In the genomic region with DNA sequence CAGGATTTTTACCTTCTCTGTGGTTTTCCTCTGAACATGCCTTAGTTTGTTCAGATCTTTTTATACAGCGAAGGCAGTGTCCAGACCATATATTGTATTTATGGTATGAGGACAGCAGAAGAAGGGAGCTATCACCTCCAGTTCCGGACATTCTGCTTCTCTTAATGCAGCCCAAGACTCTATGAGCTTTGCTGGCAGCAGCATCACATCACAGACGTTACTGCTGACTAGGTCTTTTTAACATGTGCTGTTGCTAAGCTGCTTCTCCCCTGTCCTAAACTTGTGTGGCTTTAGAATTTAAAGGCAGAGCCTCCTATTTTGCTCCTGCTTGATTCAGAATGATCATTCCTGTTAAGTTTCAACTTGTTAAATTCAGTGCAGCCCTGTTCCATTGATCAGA, we compare ENCODE assay signal across 13 cellular contexts. TPM values are rescaled to one million over a fixed set of nuclear protein-coding genes. Genes with fewer than 3 reads are reported as not detected.
DNase-seq lines count a peak whose midpoint lies in the region; ATAC-seq, FAIRE-seq and TF ChIP-seq lines count a peak whose summit lies in the region.
"Had no signal": no experiment of that assay in that cellular context is flagged by ENCODE, and none has a peak within 500 bp of the region (broad histone marks: within the 10 kb centered on the region; RNA-seq: fewer than 3 reads in every experiment).

No MANE protein-coding gene starts in this region.

- peaks cover 95% of the 10 kb centered on the region for H3K4me1 Mint-ChIP-seq in CD14-positive monocyte
- H3K4me1 Mint-ChIP-seq: activated B cell treated with CpG ODN at 0.5 μM for 24 hours had no signal

- peak overlapping the region; percentile 85 to 97 (median 89) for H3K27ac Mint-ChIP-seq in CD14-positive monocyte
- H3K27ac Mint-ChIP-seq: activated B cell treated with CpG ODN at 0.5 μM for 24 hours, memory B cell had no signal

- peaks cover 0 to 2% (median 0%) of the 10 kb centered on the region in 3 donors for H3K27me3 Mint-ChIP-seq in CD14-positive monocyte (ENCODE audit: low read depth in 3 of 3)

- no TSS peak for BruUV-seq in Panc1 (replicated peaks; lab: Mats Ljungman, UMichigan)

- H3K36me3 Mint-ChIP-seq in CD14-positive monocyte: peaks cover 37 to 47% of the 10 kb centered on the region in 2 donors
- H3K36me3 Mint-ChIP-seq: memory B cell had no signal

- FAIRE-seq in GM19239 (lab: Jason Lieb, UNC): no peak
- FAIRE-seq: pancreas had no signal

- H3K9me3 Mint-ChIP-seq in CD14-positive monocyte: no peaks in the 10 kb centered on the region
- H3K9me3 Mint-ChIP-seq: activated B cell treated with CpG ODN at 0.5 μM for 24 hours, memory B cell had no signal

- peaks cover 48% of the 10 kb centered on the region for H3K4me1 ChIP-seq in Panc1 (ENCODE audit: control insufficient read depth, insufficient read depth, low read length)
- peaks cover 53 to 55% of the 10 kb centered on the region in 2 experiments for H3K4me1 ChIP-seq in neutrophil (ENCODE audit: control insufficient read depth in 1 of 2, insufficient read depth in 1 of 2, low read depth in 1 of 2, low read length in 1 of 2)

- H3K9me3 ChIP-seq in Panc1 (ENCODE audit: control insufficient read depth, insufficient read depth, low read depth, low read length) (no peaks in the 10 kb centered on the region), neutrophil (no peaks in the 10 kb centered on the region)
- H3K9me3 ChIP-seq: pancreas had no signal

- H3K27ac ChIP-seq in Panc1 (ENCODE audit: low read length) (peak overlapping the region; percentile 67; the same call in 1 of the 2 replicates), epithelial cell of prostate (peak overlapping the region; percentile 97), neutrophil (peak overlapping the region; percentile 89)
- H3K27ac ChIP-seq: pancreas had no signal

- no peak overlapping the region for H3K4me3 ChIP-seq in Panc1 (ENCODE audit: low read depth in 2 of 2, low read length in 2 of 2)
- H3K4me3 ChIP-seq in neutrophil (ENCODE audit: low read depth in 1 of 2, low read length in 1 of 2): peak overlapping the region; percentile 32 to 50
- H3K4me3 ChIP-seq: pancreas had no signal

- intact Hi-C loops in CD14-positive monocyte (cut with micrococcal nuclease) (loop anchor here (5.0 to 10.0 kb wide), 2 partner anchors 44 to 79 kb away; no protein-coding TSS in a partner anchor), Panc1 (cut with micrococcal nuclease; ENCODE audit: unreplicated experiment) (loop anchor here (10.0 kb wide), 1 partner anchor 111 kb away; no protein-coding TSS in a partner anchor)

- no peaks in the 10 kb centered on the region for H3K36me3 ChIP-seq in Panc1 (ENCODE audit: control insufficient read depth, insufficient read depth, low read length)
- H3K36me3 ChIP-seq in neutrophil: no peaks in the 10 kb centered on the region
- H3K36me3 ChIP-seq: pancreas had no signal

- POLR2A ChIA-PET in Panc1 (lab: Charles Lee): interaction anchor here (0.6 kb wide), 1 partner anchor 36 kb away, joined by 4 read pairs; no protein-coding TSS in a partner anchor

- ATAC-seq in Panc1 (no peak), GM21786 (IDR thresholded peaks at IDR 0.05; ENCODE audit: unreplicated experiment) (no peak)
- ATAC-seq: HCT116 had no signal

- H3K27me3 ChIP-seq in Panc1 (ENCODE audit: control insufficient read depth, insufficient read depth, low read length) (no peaks in the 10 kb centered on the region), neutrophil (no peaks in the 10 kb centered on the region)
- H3K27me3 ChIP-seq: pancreas had no signal

- TF ChIP-seq CTCF in CD14-positive monocyte (IDR thresholded peaks at IDR 0.05) (no peak), Panc1 (IDR thresholded peaks at IDR 0.05) (no peak), neutrophil (IDR thresholded peaks at IDR 0.05) (no peak)

- in situ Hi-C loops in Panc1 (cut with HindIII; ENCODE audit: low pct_unique_long_range_greater_than_20kb, low sequenced_read_pairs): no loop called here

- DNase-seq in CD14-positive monocyte (ENCODE audit: low spot score) (peak; percentile 8), Panc1 (ENCODE audit: low read depth, low spot score) (no peak), epithelial cell of prostate (ENCODE audit: low read depth, low spot score) (no peak), Kasumi-1 (lab: John Stamatoyannopoulos, UW) (no peak), NCI-H446 treated with DMSO at 0.1 percent for 48 hours (lab: John Stamatoyannopoulos, UW) (no peak), GM19239 (ENCODE audit: insufficient read length, low spot score) (no peak)
- DNase-seq: activated B cell treated with CpG ODN at 0.5 μM for 24 hours, NCI-H1930, pancreas had no signal

- CTCF ChIA-PET in Panc1 (lab: Charles Lee): no interaction called here

- peak overlapping the region; percentile 37 to 73 for H3K4me3 Mint-ChIP-seq in CD14-positive monocyte
- H3K4me3 Mint-ChIP-seq: activated B cell treated with CpG ODN at 0.5 μM for 24 hours, memory B cell had no signal

RNA-seq across cellular contexts. Expression of a gene that starts 13.4 kb away (rescaled TPM):
- 10 to 100 TPM; 39.8 to 72.5 TPM for polyA plus RNA-seq in CD14-positive monocyte
- total RNA-seq in Panc1 (2021; ENCODE audit: unreplicated experiment): 199 TPM
- polyA plus RNA-seq in Panc1 (2012; ENCODE audit: insufficient read length): 183 TPM

Comparison
In these comparisons a context has a peak if more than half of its experiments do, and no peak if none do; other contexts are left out.
1. H3K4me3 ChIP-seq: peak in neutrophil (2 of 2); none in Panc1 (0 of 2).
2. Peak in every context shown above with its lines, with median percentiles within 50 percentile points of each other: H3K27ac ChIP-seq.